In the genomic region with DNA sequence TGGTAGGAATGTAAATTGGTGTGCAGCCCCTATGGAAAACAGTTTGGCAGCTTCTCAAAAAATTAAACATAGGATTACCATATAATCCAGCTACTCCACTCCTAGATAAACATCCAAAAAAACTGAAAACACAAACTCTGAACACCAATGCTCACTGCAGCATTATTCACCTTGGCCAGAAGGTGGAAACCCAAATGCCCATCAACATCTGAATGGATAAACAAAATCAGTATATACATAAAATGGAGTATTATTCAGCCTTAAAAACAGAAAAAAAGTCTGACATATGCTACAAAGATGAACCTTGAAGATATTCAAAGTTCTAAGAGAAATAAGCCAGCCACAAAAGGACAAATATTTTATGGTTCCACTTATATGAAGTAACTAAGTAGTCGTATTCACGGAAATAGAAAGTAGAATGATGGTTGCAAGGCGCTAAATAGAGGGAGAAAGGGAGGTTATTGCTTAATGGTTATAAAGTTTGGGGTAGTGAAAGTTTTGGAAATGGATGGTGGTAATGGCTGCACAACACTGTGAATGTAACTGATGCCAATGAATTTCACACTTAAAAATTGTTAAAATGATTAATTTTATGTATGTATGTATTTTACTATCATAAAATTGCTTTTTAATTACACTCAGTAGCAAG, we compare ENCODE assay signal across 2 cellular contexts.
TF ChIP-seq lines count a peak whose summit lies in the region.

No MANE protein-coding gene starts in this region.

TF ChIP-seq in SK-N-SH, 30 proteins besides CTCF, POLR2A, EP300 and RAD21:
- no peak for TF ChIP-seq TAF1 (IDR thresholded peaks at IDR 0.05; ENCODE audit: borderline replicate concordance, low read depth, low read length)
- TF ChIP-seq FOSL2 (IDR thresholded peaks at IDR 0.05; ENCODE audit: borderline replicate concordance, low read depth), result no peak
- no peak for TF ChIP-seq GATA2 (CRISPR knock-in tag; IDR thresholded peaks at IDR 0.05)
- TF ChIP-seq PBX3 (IDR thresholded peaks at IDR 0.05), result no peak
- no peak for TF ChIP-seq RXRA (IDR thresholded peaks at IDR 0.05; ENCODE audit: borderline replicate concordance, low read depth)
- TF ChIP-seq NRF1 (IDR thresholded peaks at IDR 0.05; ENCODE audit: low read depth, low read length), result no peak
- no peak for TF ChIP-seq IRF3 (IDR thresholded peaks at IDR 0.05; ENCODE audit: low read depth, low read length)
- TF ChIP-seq CHD2 (IDR thresholded peaks at IDR 0.05; ENCODE audit: low read length, partially characterized antibody), result no peak

TF ChIP-seq in SK-N-SH treated with all-trans-retinoic acid at 6 μM for 48 hours, 23 proteins besides CTCF, POLR2A, EP300 and RAD21:
- TF ChIP-seq, protein P1, sequence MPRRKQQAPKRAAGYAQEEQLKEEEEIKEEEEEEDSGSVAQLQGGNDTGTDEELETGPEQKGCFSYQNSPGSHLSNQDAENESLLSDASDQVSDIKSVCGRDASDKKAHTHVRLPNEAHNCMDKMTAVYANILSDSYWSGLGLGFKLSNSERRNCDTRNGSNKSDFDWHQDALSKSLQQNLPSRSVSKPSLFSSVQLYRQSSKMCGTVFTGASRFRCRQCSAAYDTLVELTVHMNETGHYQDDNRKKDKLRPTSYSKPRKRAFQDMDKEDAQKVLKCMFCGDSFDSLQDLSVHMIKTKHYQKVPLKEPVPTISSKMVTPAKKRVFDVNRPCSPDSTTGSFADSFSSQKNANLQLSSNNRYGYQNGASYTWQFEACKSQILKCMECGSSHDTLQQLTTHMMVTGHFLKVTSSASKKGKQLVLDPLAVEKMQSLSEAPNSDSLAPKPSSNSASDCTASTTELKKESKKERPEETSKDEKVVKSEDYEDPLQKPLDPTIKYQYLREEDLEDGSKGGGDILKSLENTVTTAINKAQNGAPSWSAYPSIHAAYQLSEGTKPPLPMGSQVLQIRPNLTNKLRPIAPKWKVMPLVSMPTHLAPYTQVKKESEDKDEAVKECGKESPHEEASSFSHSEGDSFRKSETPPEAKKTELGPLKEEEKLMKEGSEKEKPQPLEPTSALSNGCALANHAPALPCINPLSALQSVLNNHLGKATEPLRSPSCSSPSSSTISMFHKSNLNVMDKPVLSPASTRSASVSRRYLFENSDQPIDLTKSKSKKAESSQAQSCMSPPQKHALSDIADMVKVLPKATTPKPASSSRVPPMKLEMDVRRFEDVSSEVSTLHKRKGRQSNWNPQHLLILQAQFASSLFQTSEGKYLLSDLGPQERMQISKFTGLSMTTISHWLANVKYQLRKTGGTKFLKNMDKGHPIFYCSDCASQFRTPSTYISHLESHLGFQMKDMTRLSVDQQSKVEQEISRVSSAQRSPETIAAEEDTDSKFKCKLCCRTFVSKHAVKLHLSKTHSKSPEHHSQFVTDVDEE (CRISPR knock-in tag; IDR thresholded peaks at IDR 0.05), result no peak
- no peak for TF ChIP-seq GLIS3 (CRISPR knock-in tag; IDR thresholded peaks at IDR 0.05)
- TF ChIP-seq ZC3H10 (CRISPR knock-in tag; IDR thresholded peaks at IDR 0.05), result no peak
